ENCODE assay signal across 7 cellular contexts in genomic region chr5:134003957-134004625, GRCh38. TPM values are rescaled to one million over a fixed set of nuclear protein-coding genes. Genes with fewer than 3 reads are reported as not detected.
A peak's percentile ranks its signal among the peaks of the same experiment; 100 is the strongest.
DNase-seq lines count a peak whose midpoint lies in the region; ATAC-seq and TF ChIP-seq lines count a peak whose summit lies in the region.

No MANE protein-coding gene starts in this region.

- DNase-seq in NOMO-1 treated with dmso at 0.1 percent for 144 hours (lab: John Stamatoyannopoulos, UW; ENCODE audit: unreplicated experiment) (peak; percentile 18), head of caudate nucleus (peak in 39 of 42 donors; percentile 23 to 77 (median 53)), osteocyte (ENCODE audit: extremely low spot score, unreplicated experiment) (peak; percentile 85), upper lobe of right lung (peak; percentile 90)
- DNase-seq in activated naive CD4-positive, alpha-beta T cell treated with Interleukin-2 at 50 U/mL for 16 hours, result peak; percentile 58

- H3K4me3 Mint-ChIP-seq in osteocyte (ENCODE audit: unreplicated experiment), result peak overlapping the region; percentile 85

- peaks cover 4% of the 10 kb centered on the region for H3K36me3 Mint-ChIP-seq in osteocyte (ENCODE audit: unreplicated experiment)

- H3K27ac Mint-ChIP-seq in osteocyte (ENCODE audit: unreplicated experiment), result peak overlapping the region; percentile 88

- H3K27ac ChIP-seq in upper lobe of right lung, result peak overlapping the region; percentile 96

- H3K4me3 ChIP-seq in upper lobe of right lung, result peak overlapping the region; percentile 89

- TF ChIP-seq CTCF in osteocyte (IDR thresholded peaks at IDR 0.05) (no peak), upper lobe of right lung (IDR thresholded peaks at IDR 0.05) (no peak)

- intact Hi-C loops in head of caudate nucleus (cut with DNase I) (no loop called here), upper lobe of right lung (cut with DNase I) (no loop called here)

- no peaks in the 10 kb centered on the region for H3K9me3 ChIP-seq in upper lobe of right lung

- H3K9me3 Mint-ChIP-seq in osteocyte (ENCODE audit: unreplicated experiment), result no peaks in the 10 kb centered on the region

- peak; percentile 40 for ATAC-seq in GM18511 (IDR thresholded peaks at IDR 0.05; ENCODE audit: unreplicated experiment)
- ATAC-seq in HG02610 (IDR thresholded peaks at IDR 0.05; ENCODE audit: unreplicated experiment), result peak; percentile 27
- peak; percentile 69 for ATAC-seq in upper lobe of right lung

- H3K27me3 Mint-ChIP-seq in osteocyte (ENCODE audit: unreplicated experiment), result no peaks in the 10 kb centered on the region

- peaks cover 36% of the 10 kb centered on the region for H3K4me1 Mint-ChIP-seq in osteocyte (ENCODE audit: unreplicated experiment)

- no peaks in the 10 kb centered on the region for H3K36me3 ChIP-seq in upper lobe of right lung

- H3K4me1 ChIP-seq in upper lobe of right lung, result peaks cover 33% of the 10 kb centered on the region

- no peaks in the 10 kb centered on the region for H3K27me3 ChIP-seq in upper lobe of right lung

RNA-seq across cellular contexts. Expression of gene VDAC1, which starts 0.7 kb away (rescaled TPM):
- total RNA-seq in osteocyte (115 and 119 TPM in 2 replicates), upper lobe of right lung (112 TPM)

RNA-seq across cellular contexts. Expression of gene C5orf15, which starts 35.7 kb away (rescaled TPM):
- total RNA-seq in osteocyte (58.9 and 62.6 TPM in 2 replicates), upper lobe of right lung (33.4 TPM)

Comparison
In these comparisons a context has a peak if more than half of its experiments do, and no peak if none do; other contexts are left out.
1. Peak in every context shown above with its lines: DNase-seq, ATAC-seq, H3K4me3 ChIP-seq and H3K27ac ChIP-seq.
2. DNase-seq: peak in every context shown above with its lines; median percentile 90 in upper lobe of right lung; 85 in osteocyte; 58 in activated naive CD4-positive, alpha-beta T cell treated with Interleukin-2 at 50 U/mL for 16 hours; 53 in head of caudate nucleus; 18 in NOMO-1 treated with dmso at 0.1 percent for 144 hours.